15 cellular contexts compared by ENCODE assay signal in genomic region chr3:72297481-72297880, GRCh38.
A peak's percentile ranks its signal among the peaks of the same experiment; 100 is the strongest.
DNase-seq lines count a peak whose midpoint lies in the region; ATAC-seq and TF ChIP-seq lines count a peak whose summit lies in the region.
"Had no signal": no experiment of that assay in that cellular context is flagged by ENCODE, and none has a peak within 500 bp of the region (broad histone marks: within the 10 kb centered on the region; RNA-seq: fewer than 3 reads in every experiment).

No MANE protein-coding gene starts in this region.

- H3K9ac ChIP-seq in muscle layer of colon (ENCODE audit: low read length) = no peak overlapping the region

- H3K4me3 Mint-ChIP-seq in T-cell = no peak overlapping the region
- H3K4me3 Mint-ChIP-seq: CD4-positive, alpha-beta T cell; GM23338 had no signal

- WGBS in stomach, 5 donors = 81 to 100% (median 86%) methylated on average over 1 of the region's 1 CpG

- in situ Hi-C loops in GM13977 (cut with MboI; ENCODE audit: low pct_unique_long_range_greater_than_20kb, low sequenced_read_pairs, unreplicated experiment) = no loop called here

- CTCF ChIA-PET in T-cell (lab: Charles Lee) = interaction anchor here in 1 of 2 donors (0.7 kb wide), 1 partner anchor 443 kb away, joined by 3 read pairs; no protein-coding TSS in a partner anchor

- H3K27ac ChIP-seq in muscle layer of colon (ENCODE audit: low read depth, low read length) (peak overlapping the region; percentile 66), stomach (peak overlapping the region in 4 of 5 donors; percentile 13 to 78 (median 30))
- H3K27ac ChIP-seq: HL-60 had no signal

- no peaks in the 10 kb centered on the region for H3K9me3 Mint-ChIP-seq in T-cell
- H3K9me3 Mint-ChIP-seq: CD4-positive, alpha-beta T cell; GM23338 had no signal

- H3K27ac Mint-ChIP-seq in T-cell = no peak overlapping the region
- H3K27ac Mint-ChIP-seq: CD4-positive, alpha-beta T cell; GM23338 had no signal

- H3K27me3 ChIP-seq in muscle layer of colon (ENCODE audit: control insufficient read depth in 1 of 2, insufficient read depth in 2 of 2, low read length in 2 of 2) (no peaks in the 10 kb centered on the region), stomach (no peaks in the 10 kb centered on the region)
- H3K27me3 ChIP-seq: BE2C had no signal

- TF ChIP-seq CTCF in epithelial cell of esophagus (IDR thresholded peaks at IDR 0.05; ENCODE audit: insufficient read depth, low read depth, low read length, missing control alignments) (no peak), stomach (IDR thresholded peaks at IDR 0.05) (no peak), GM13977 (IDR thresholded peaks at IDR 0.05; ENCODE audit: extremely low read depth, insufficient read depth, missing control alignments) (no peak)

- intact Hi-C loops in stomach (cut with DNase I; ENCODE audit: low total_unique reads) = no loop called here

- H3K27me3 Mint-ChIP-seq in T-cell = no peaks in the 10 kb centered on the region
- H3K27me3 Mint-ChIP-seq: CD4-positive, alpha-beta T cell had no signal

- H3K9me3 ChIP-seq in muscle layer of colon (ENCODE audit: low read length) (no peaks in the 10 kb centered on the region), stomach (no peaks in the 10 kb centered on the region)
- H3K9me3 ChIP-seq: BE2C, Caco-2 had no signal

- H3K36me3 ChIP-seq in muscle layer of colon (ENCODE audit: insufficient read depth, low read length) = no peaks in the 10 kb centered on the region
- H3K36me3 ChIP-seq in stomach = no peaks in the 10 kb centered on the region
- H3K36me3 ChIP-seq: BE2C had no signal

- ATAC-seq in HG02973 (IDR thresholded peaks at IDR 0.05; ENCODE audit: unreplicated experiment) (no peak), T-cell (replicated peaks in 1 of 4) (no peak)
- ATAC-seq: GM23338 had no signal

- H3K4me1 ChIP-seq in muscle layer of colon (ENCODE audit: insufficient read depth, low read length) (peaks cover 27% of the 10 kb centered on the region), stomach (peaks cover 0 to 22% (median 9%) of the 10 kb centered on the region in 4 donors)
- H3K4me1 ChIP-seq: Caco-2 had no signal

- no peaks in the 10 kb centered on the region for H3K4me1 Mint-ChIP-seq in T-cell

- DNase-seq in epithelial cell of esophagus (ENCODE audit: low read depth) (peak; percentile 58), stomach (no peak), GF-D8 (lab: John Stamatoyannopoulos, UW) (no peak), GM13977 (ENCODE audit: low spot score) (no peak), T-cell (no peak)
- DNase-seq: ACHN; BE2C; C1 segment of cervical spinal cord; Caco-2; CD4-positive, alpha-beta T cell; HCEC 1CT had no signal

- no peak for TF ChIP-seq POLR2A in stomach (IDR thresholded peaks at IDR 0.05)

- H3K36me3 Mint-ChIP-seq in T-cell = no peaks in the 10 kb centered on the region

- H3K4me3 ChIP-seq in epithelial cell of esophagus (ENCODE audit: low read length) = no peak overlapping the region
- no peak overlapping the region for H3K4me3 ChIP-seq in muscle layer of colon (ENCODE audit: low read depth in 1 of 2, low read length in 2 of 2)
- no peak overlapping the region for H3K4me3 ChIP-seq in stomach
- H3K4me3 ChIP-seq: GM23338 had no signal

- no peak for TF ChIP-seq EP300 in stomach (IDR thresholded peaks at IDR 0.05)

- POLR2A ChIA-PET in T-cell (lab: Charles Lee) = interaction anchor here in 1 of 2 donors (0.6 kb wide), 1 partner anchor 265 kb away, joined by 4 read pairs; no protein-coding TSS in a partner anchor
